In the genomic region with DNA sequence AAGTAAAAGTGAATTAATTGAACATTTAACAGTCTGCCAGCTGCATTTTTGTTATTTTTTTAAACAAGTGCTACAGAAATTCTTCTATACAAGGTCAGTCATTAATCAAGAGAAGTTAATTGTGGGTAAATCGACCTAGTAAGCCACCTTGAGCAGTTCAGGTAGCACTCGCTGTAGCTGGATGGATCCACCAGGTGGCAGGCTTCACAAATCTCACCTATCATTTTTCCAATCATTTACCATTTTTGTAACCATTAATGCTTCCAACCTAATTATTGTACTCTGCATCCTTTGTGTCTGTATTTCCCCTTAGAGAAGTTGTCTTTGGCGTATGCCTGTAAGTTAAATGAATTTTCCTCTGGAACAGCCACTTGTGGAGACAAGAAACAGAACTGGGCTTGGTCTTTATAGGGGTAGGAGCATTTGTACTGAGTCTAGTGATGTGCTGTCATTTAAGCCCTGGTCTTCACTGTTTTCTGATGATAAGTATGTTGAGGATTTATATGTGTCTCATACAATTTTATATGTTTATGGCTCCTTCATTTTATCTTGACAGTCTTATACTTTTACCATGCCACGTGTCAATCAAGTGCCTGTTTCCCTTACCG, we compare ENCODE assay signal across 8 cellular contexts. TPM values are rescaled to one million over a fixed set of nuclear protein-coding genes. Genes with fewer than 3 reads are reported as not detected.
A peak's percentile ranks its signal among the peaks of the same experiment; 100 is the strongest.
DNase-seq lines count a peak whose midpoint lies in the region; ATAC-seq, FAIRE-seq and TF ChIP-seq lines count a peak whose summit lies in the region.

No MANE protein-coding gene starts in this region.

- intact Hi-C loops in activated CD4-positive, alpha-beta memory T cell treated with anti-CD3 and anti-CD28 coated beads for 36 hours (cut with micrococcal nuclease): loop anchor here (1.0 kb wide), 1 partner anchor 50 kb away; no protein-coding TSS in a partner anchor

- ATAC-seq in GM21367 (IDR thresholded peaks at IDR 0.05; ENCODE audit: unreplicated experiment): peak; percentile 56
- ATAC-seq in GM18502 (IDR thresholded peaks at IDR 0.05; ENCODE audit: poor library complexity, unreplicated experiment): no peak

- peaks cover 8% of the 10 kb centered on the region for H3K36me3 Mint-ChIP-seq in activated CD4-positive, alpha-beta memory T cell treated with anti-CD3 and anti-CD28 coated beads for 36 hours
- H3K36me3 Mint-ChIP-seq in osteocyte (ENCODE audit: unreplicated experiment): peaks cover 5% of the 10 kb centered on the region

- no peaks in the 10 kb centered on the region for H3K27me3 Mint-ChIP-seq in activated CD4-positive, alpha-beta memory T cell treated with anti-CD3 and anti-CD28 coated beads for 36 hours
- no peaks in the 10 kb centered on the region for H3K27me3 Mint-ChIP-seq in osteocyte (ENCODE audit: unreplicated experiment)

- DNase-seq in D721Med (ENCODE audit: insufficient read length, low spot score) (no peak), MV-4-11 (lab: John Stamatoyannopoulos, UW) (peak; percentile 11), epithelial cell of esophagus (ENCODE audit: low read depth) (peak; percentile 61), osteocyte (ENCODE audit: extremely low spot score, unreplicated experiment) (no peak), NCI-H226 (no peak)
- DNase-seq in activated CD4-positive, alpha-beta memory T cell treated with anti-CD3 and anti-CD28 coated beads for 36 hours: peak; percentile 65

- POLR2A ChIA-PET in activated CD4-positive, alpha-beta memory T cell treated with anti-CD3 and anti-CD28 coated beads for 36 hours (lab: Charles Lee): interaction anchor here (1.1 kb wide), 1 partner anchor 9 kb away, joined by 4 read pairs; no protein-coding TSS in a partner anchor

- peak overlapping the region; percentile 55 for H3K27ac Mint-ChIP-seq in activated CD4-positive, alpha-beta memory T cell treated with anti-CD3 and anti-CD28 coated beads for 36 hours
- H3K27ac Mint-ChIP-seq in osteocyte (ENCODE audit: unreplicated experiment): no peak overlapping the region

- CTCF ChIA-PET in activated CD4-positive, alpha-beta memory T cell treated with anti-CD3 and anti-CD28 coated beads for 36 hours (lab: Charles Lee): interaction anchor here (0.7 to 16.1 kb wide), 11 partner anchors 9 to 370 kb away, joined by 3 to 363 read pairs (median 5); no protein-coding TSS in a partner anchor

- TF ChIP-seq CTCF in D721Med (IDR thresholded peaks at IDR 0.05; ENCODE audit: insufficient read depth, missing control alignments) (peak; percentile 69), epithelial cell of esophagus (IDR thresholded peaks at IDR 0.05; ENCODE audit: insufficient read depth, low read depth, low read length, missing control alignments) (peak; percentile 83), osteocyte (IDR thresholded peaks at IDR 0.05) (peak; percentile 87)

- H3K9me3 Mint-ChIP-seq in activated CD4-positive, alpha-beta memory T cell treated with anti-CD3 and anti-CD28 coated beads for 36 hours: no peaks in the 10 kb centered on the region
- no peaks in the 10 kb centered on the region for H3K9me3 Mint-ChIP-seq in osteocyte (ENCODE audit: unreplicated experiment)

- no peak overlapping the region for H3K4me3 Mint-ChIP-seq in activated CD4-positive, alpha-beta memory T cell treated with anti-CD3 and anti-CD28 coated beads for 36 hours
- no peak overlapping the region for H3K4me3 Mint-ChIP-seq in osteocyte (ENCODE audit: unreplicated experiment)

- peak; percentile 69 for FAIRE-seq in D721Med (lab: Jason Lieb, UNC)

- H3K4me3 ChIP-seq in epithelial cell of esophagus (ENCODE audit: low read length): no peak overlapping the region

- peaks cover 42% of the 10 kb centered on the region for H3K4me1 Mint-ChIP-seq in activated CD4-positive, alpha-beta memory T cell treated with anti-CD3 and anti-CD28 coated beads for 36 hours (ENCODE audit: low read depth)
- peaks cover 15% of the 10 kb centered on the region for H3K4me1 Mint-ChIP-seq in osteocyte (ENCODE audit: unreplicated experiment)

RNA-seq across cellular contexts. Expression of gene CD180, which starts 39.5 kb away (rescaled TPM):
- under 1 TPM; 0.07 to 0.21 TPM for total RNA-seq in activated CD4-positive, alpha-beta memory T cell treated with anti-CD3 and anti-CD28 coated beads for 36 hours
- total RNA-seq in osteocyte: not detected in 2 replicates

Comparison
In these comparisons a context has a peak if more than half of its experiments do, and no peak if none do; other contexts are left out.
1. DNase-seq: peak in MV-4-11 (single experiment), activated CD4-positive, alpha-beta memory T cell treated with anti-CD3 and anti-CD28 coated beads for 36 hours (single experiment) and epithelial cell of esophagus (single experiment); none in D721Med (single experiment), osteocyte (single experiment) and NCI-H226 (single experiment).
2. Peak in every context shown above with its lines, with median percentiles within 50 percentile points of each other: CTCF ChIP-seq.